23 cellular contexts compared by ENCODE assay signal in genomic region chr5:88671408-88671807, GRCh38.
DNase-seq lines count a peak whose midpoint lies in the region; ATAC-seq, FAIRE-seq and TF ChIP-seq lines count a peak whose summit lies in the region.
"Had no signal": no experiment of that assay in that cellular context is flagged by ENCODE, and none has a peak within 500 bp of the region (broad histone marks: within the 10 kb centered on the region; RNA-seq: fewer than 3 reads in every experiment).

No MANE protein-coding gene starts in this region.

- H3K9me3 ChIP-seq in neural cell (ENCODE audit: low read length): no peaks in the 10 kb centered on the region
- no peaks in the 10 kb centered on the region for H3K9me3 ChIP-seq in upper lobe of left lung
- H3K9me3 ChIP-seq: lower lobe of right lung, uterus had no signal

- no peaks in the 10 kb centered on the region for H4K20me1 ChIP-seq in neural cell (ENCODE audit: insufficient read depth)

- DNase-seq in GM06990 (ENCODE audit: extremely low read depth, insufficient read length) (no peak), NB4 (ENCODE audit: low read depth) (no peak), brain microvascular endothelial cell (no peak), frontal cortex (ENCODE audit: low spot score in 2 of 2) (no peak), upper lobe of left lung (no peak), dermis blood vessel endothelial cell (no peak), nephron progenitor cell (no peak)
- DNase-seq: activated CD4-positive, alpha-beta T cell treated with anti-CD3 and anti-CD28 coated beads for 4 hours; activated CD8-positive, alpha-beta memory T cell treated with anti-CD3 and anti-CD28 coated beads, Interleukin-2, amount 10 ng/mL, durations not matched to agents 7 days and 5 days; activated effector memory CD4-positive, alpha-beta T cell treated with Interleukin-2 at 50 U/mL for 16 hours; activated naive CD8-positive, alpha-beta T cell treated with anti-CD3 and anti-CD28 coated beads, Interleukin-2, amount 50 U/mL, for 24 hours; DMS153; GF-D8; lower lobe of right lung; NCI-H2081 treated with DMSO at 0.1 percent for 48 hours; stimulated activated CD4-positive, alpha-beta T cell treated with anti-CD3 and anti-CD28 coated beads, Interleukin-4, amount 100 ng/mL, for 1 hour; uterus had no signal

- no peak overlapping the region for H3K4me3 Mint-ChIP-seq in nephron progenitor cell
- H3K4me3 Mint-ChIP-seq: activated naive CD8-positive, alpha-beta T cell treated with anti-CD3 and anti-CD28 coated beads, Interleukin-2, amount 50 U/mL, for 24 hours had no signal

- TF ChIP-seq POLR2A in NB4 (IDR thresholded peaks at IDR 0.05; ENCODE audit: extremely low read depth, insufficient read length) (no peak), upper lobe of left lung (IDR thresholded peaks at IDR 0.05) (no peak)

- peak overlapping the region; percentile 95 for H3K4me2 ChIP-seq in neural cell (ENCODE audit: low read length)

- H3K36me3 ChIP-seq in GM06990 (ENCODE audit: control insufficient read depth, insufficient read depth, low read length) (no peaks in the 10 kb centered on the region), brain microvascular endothelial cell (replicated peaks) (no peaks in the 10 kb centered on the region), neural cell (ENCODE audit: insufficient read depth, low read length) (no peaks in the 10 kb centered on the region), upper lobe of left lung (no peaks in the 10 kb centered on the region)
- H3K36me3 ChIP-seq: lower lobe of right lung, uterus had no signal

- H3K9ac ChIP-seq in neural cell (ENCODE audit: low read length): peak overlapping the region; percentile 96

- H3K9me2 ChIP-seq in neural cell (ENCODE audit: insufficient read depth, low read length): no peaks in the 10 kb centered on the region

- H3K27me3 ChIP-seq in GM06990 (replicated peaks; ENCODE audit: control insufficient read depth, insufficient read depth, low read length) (no peaks in the 10 kb centered on the region), brain microvascular endothelial cell (replicated peaks) (peaks cover 96% of the 10 kb centered on the region), neural cell (ENCODE audit: insufficient read depth, low read depth, low read length) (no peaks in the 10 kb centered on the region), upper lobe of left lung (peaks cover 0 to 79% (median 32%) of the 10 kb centered on the region in 4 donors)

- H3K4me3 ChIP-seq in GM06990 (replicated peaks; ENCODE audit: low read depth, low read length) (peak overlapping the region; percentile 42; the same call in 1 of the 2 replicates), NB4 (ENCODE audit: low read depth, low read length) (peak overlapping the region; percentile 85), brain microvascular endothelial cell (ENCODE audit: low read depth, low read length) (peak overlapping the region; percentile 59), neural cell (ENCODE audit: low read length) (peak overlapping the region; percentile 82), upper lobe of left lung (no peak overlapping the region)
- H3K4me3 ChIP-seq: K562, lower lobe of right lung, skin epidermis, uterus had no signal

- no peak for ATAC-seq in upper lobe of left lung (ENCODE audit: low FRiP score in 2 of 2)
- ATAC-seq: activated CD8-positive, alpha-beta memory T cell treated with anti-CD3 and anti-CD28 coated beads, Interleukin-2, amount 10 ng/mL, durations not matched to agents 7 days and 5 days; activated naive CD8-positive, alpha-beta T cell treated with anti-CD3 and anti-CD28 coated beads, Interleukin-2, amount 50 U/mL, for 24 hours; K562; lower lobe of right lung had no signal

- TF ChIP-seq EP300 in neural cell (conservative IDR thresholded peaks at IDR 0.05; ENCODE audit: poor library complexity, severe bottlenecking) (peak; percentile 18), upper lobe of left lung (IDR thresholded peaks at IDR 0.05) (no peak)

- no peak for FAIRE-seq in frontal cortex (lab: Jason Lieb, UNC)
- FAIRE-seq: GM12891, islet of Langerhans, K562 had no signal

- no peaks in the 10 kb centered on the region for H3K36me3 Mint-ChIP-seq in nephron progenitor cell (ENCODE audit: low read depth)

- H3K27ac ChIP-seq in brain microvascular endothelial cell (no peak overlapping the region), neural cell (ENCODE audit: low read length) (peak overlapping the region; percentile 100), upper lobe of left lung (no peak overlapping the region)
- H3K27ac ChIP-seq: lower lobe of right lung, skin epidermis had no signal

- H3K27me3 Mint-ChIP-seq in nephron progenitor cell (ENCODE audit: low read depth, poor library complexity): peaks cover 100% of the 10 kb centered on the region

- H3K79me2 ChIP-seq in neural cell (replicated peaks; ENCODE audit: insufficient read depth, low read length): peaks cover 92% of the 10 kb centered on the region

- WGBS in upper lobe of left lung, 2 donors: 6 to 7% methylated on average over 3 of the region's 3 CpGs

- no peak for TF ChIP-seq RAD21 in neural cell (conservative IDR thresholded peaks at IDR 0.05)

- H3K4me1 Mint-ChIP-seq in nephron progenitor cell: peaks cover 38% of the 10 kb centered on the region

- in situ Hi-C loops in brain microvascular endothelial cell (cut with HindIII; ENCODE audit: low pct_ligation_motif_present, low sequenced_read_pairs): no loop called here

- TF ChIP-seq CTCF in GM06990 (IDR thresholded peaks at IDR 0.05; ENCODE audit: insufficient read depth, low read length, poor library complexity, severe bottlenecking) (no peak), NB4 (IDR thresholded peaks at IDR 0.05; ENCODE audit: low read depth, low read length) (no peak), brain microvascular endothelial cell (IDR thresholded peaks at IDR 0.05; ENCODE audit: low read depth, low read length, missing control alignments) (no peak), neural cell (IDR thresholded peaks at IDR 0.05; ENCODE audit: poor library complexity, severe bottlenecking) (no peak), upper lobe of left lung (IDR thresholded peaks at IDR 0.05) (no peak), nephron progenitor cell (IDR thresholded peaks at IDR 0.05) (no peak)

- peaks cover 6% of the 10 kb centered on the region for H3F3A ChIP-seq in neural cell (ENCODE audit: insufficient read depth, low read length, poor library complexity, severe bottlenecking)

- peaks cover 30 to 38% (median 34%) of the 10 kb centered on the region in 4 donors for H3K4me1 ChIP-seq in upper lobe of left lung

- no peaks in the 10 kb centered on the region for H3K9me3 Mint-ChIP-seq in nephron progenitor cell

- H2AFZ ChIP-seq in neural cell (ENCODE audit: low read depth, low read length): no peak overlapping the region

- no peak overlapping the region for H3K27ac Mint-ChIP-seq in nephron progenitor cell
- H3K27ac Mint-ChIP-seq: activated CD8-positive, alpha-beta memory T cell treated with anti-CD3 and anti-CD28 coated beads, Interleukin-2, amount 10 ng/mL, durations not matched to agents 7 days and 5 days; activated naive CD8-positive, alpha-beta T cell treated with anti-CD3 and anti-CD28 coated beads, Interleukin-2, amount 50 U/mL, for 24 hours; CD14-positive monocyte had no signal

TF ChIP-seq in neural cell, 6 proteins besides CTCF, POLR2A, EP300 and RAD21:
- TF ChIP-seq MXI1 (conservative IDR thresholded peaks at IDR 0.05; ENCODE audit: poor library complexity, severe bottlenecking): no peak
- TF ChIP-seq REST (IDR thresholded peaks at IDR 0.05; ENCODE audit: borderline replicate concordance): peak; percentile 29
- peak; percentile 63 for TF ChIP-seq POLR2AphosphoS5 (IDR thresholded peaks at IDR 0.05)
- peak; percentile 58 for TF ChIP-seq TAF1 (IDR thresholded peaks at IDR 0.05; ENCODE audit: low read depth)
- peak; percentile 16 for TF ChIP-seq SMC3 (conservative IDR thresholded peaks at IDR 0.05; ENCODE audit: poor library complexity)

Comparison
In these comparisons a context has a peak if more than half of its experiments do, and no peak if none do; other contexts are left out.
1. H3K4me3 ChIP-seq: peak in GM06990 (single experiment), NB4 (single experiment), brain microvascular endothelial cell (single experiment) and neural cell (single experiment); none in upper lobe of left lung (0 of 4).